Comparison of ENCODE assay signal across 10 cellular contexts in genomic region chr14:71130491-71131179, GRCh38.
DNase-seq lines count a peak whose midpoint lies in the region; ATAC-seq and TF ChIP-seq lines count a peak whose summit lies in the region.
"Had no signal": no experiment of that assay in that cellular context is flagged by ENCODE, and none has a peak within 500 bp of the region (broad histone marks: within the 10 kb centered on the region; RNA-seq: fewer than 3 reads in every experiment).

No MANE protein-coding gene starts in this region.

- no peak overlapping the region for H3K4me3 ChIP-seq in GM12865 (ENCODE audit: low read depth, low read length)
- H3K4me3 ChIP-seq: upper lobe of left lung had no signal

- TF ChIP-seq CTCF in GM12865 (IDR thresholded peaks at IDR 0.05; ENCODE audit: insufficient read depth, low read depth, low read length, missing control alignments) (no peak), brain (conservative IDR thresholded peaks at IDR 0.05) (no peak)

- H3K4me3 Mint-ChIP-seq in brain (peak overlapping the region in 1 of 5 experiments; percentile 56), naive B cell (peak overlapping the region in 2 of 8 donors; percentile 12 to 15)

- DNase-seq in GM12865 (ENCODE audit: low read depth), result peak; percentile 69
- peak; percentile 14 for DNase-seq in NCI-H69 (lab: John Stamatoyannopoulos, UW)
- DNase-seq in naive B cell, result no peak
- no peak for DNase-seq in stimulated activated CD4-positive, alpha-beta T cell treated with anti-CD3 and anti-CD28 coated beads, Interleukin-4, amount 100 ng/mL, for 24 hours
- DNase-seq in anterior cingulate cortex (lab: John Stamatoyannopoulos, UW), result no peak
- DNase-seq: NCI-H2171 treated with DMSO at 0.1 percent for 48 hours, upper lobe of left lung had no signal

- H3K9me3 Mint-ChIP-seq in brain (peaks cover 0 to 10% (median 3%) of the 10 kb centered on the region in 5 experiments), naive B cell (no peaks in the 10 kb centered on the region)

- H3K36me3 Mint-ChIP-seq in brain (no peaks in the 10 kb centered on the region), naive B cell (no peaks in the 10 kb centered on the region)

- peaks cover 12% of the 10 kb centered on the region for H3K4me1 Mint-ChIP-seq in brain
- peaks cover 0 to 11% (median 7%) of the 10 kb centered on the region in 3 donors for H3K4me1 Mint-ChIP-seq in naive B cell

- ATAC-seq in naive B cell (ENCODE audit: low read depth in 2 of 2) (peak; percentile 47 to 48), HG02678 (IDR thresholded peaks at IDR 0.05; ENCODE audit: unreplicated experiment) (no peak), GM21423 (IDR thresholded peaks at IDR 0.05; ENCODE audit: unreplicated experiment) (no peak)

- H3K27me3 Mint-ChIP-seq in brain (peaks cover 3% of the 10 kb centered on the region), naive B cell (peaks cover 0 to 2% (median 0%) of the 10 kb centered on the region in 3 donors)

- H3K27ac Mint-ChIP-seq in brain, result peak overlapping the region in 3 of 5 experiments; percentile 66 to 89 (median 75)
- no peak overlapping the region for H3K27ac Mint-ChIP-seq in naive B cell

Comparison
In these comparisons a context has a peak if more than half of its experiments do, and no peak if none do; other contexts are left out.
1. DNase-seq: peak in GM12865 (single experiment) and NCI-H69 (single experiment); none in naive B cell (single experiment), stimulated activated CD4-positive, alpha-beta T cell treated with anti-CD3 and anti-CD28 coated beads, Interleukin-4, amount 100 ng/mL, for 24 hours (single experiment) and anterior cingulate cortex (0 of 58).
2. H3K27ac Mint-ChIP-seq: peak in brain (3 of 5); none in naive B cell (0 of 6).
3. ATAC-seq: peak in naive B cell (2 of 2); none in HG02678 (single experiment) and GM21423 (single experiment).